ENCODE assay signal across 8 cellular contexts in genomic region chr10:7525314-7526016, GRCh38.
DNase-seq lines count a peak whose midpoint lies in the region; ATAC-seq, FAIRE-seq and TF ChIP-seq lines count a peak whose summit lies in the region.

No MANE protein-coding gene starts in this region.

- TF ChIP-seq CTCF in astrocyte (IDR thresholded peaks at IDR 0.05; ENCODE audit: insufficient read depth, low read depth, low read length) (peak; percentile 92), spleen (IDR thresholded peaks at IDR 0.05 in 8 of 11, conservative IDR thresholded peaks at IDR 0.05 in 3 of 11) (peak; percentile 53 to 92 (median 78))

- H3K27ac ChIP-seq in Karpas-422 (ENCODE audit: low read length) (peak overlapping the region; percentile 66), SJSA1 (no peak overlapping the region), astrocyte (ENCODE audit: low read depth, low read length) (no peak overlapping the region), spleen (no peak overlapping the region)

- no peak for TF ChIP-seq POLR2A in spleen (IDR thresholded peaks at IDR 0.05)

- WGBS in spleen, 5 donors, result 45 to 48% (median 46%) methylated on average over 16 of the region's 16 CpGs

- intact Hi-C loops in spleen (cut with DNase I; ENCODE audit: low total_unique reads), result loop anchor here (1.0 to 10.0 kb wide), 2 partner anchors 162 to 1779 kb away; no protein-coding TSS in a partner anchor

- H3K4me2 ChIP-seq in Karpas-422 (ENCODE audit: low read depth, low read length, poor library complexity, severe bottlenecking) (peak overlapping the region; percentile 72), astrocyte (ENCODE audit: low read length) (no peak overlapping the region)

- H2AFZ ChIP-seq in Karpas-422 (ENCODE audit: low read length) (peak overlapping the region; percentile 88), astrocyte (ENCODE audit: low read depth, low read length) (no peak overlapping the region)

- H3K4me1 ChIP-seq in Karpas-422 (ENCODE audit: low read length) (peaks cover 39% of the 10 kb centered on the region), SJSA1 (replicated peaks) (no peaks in the 10 kb centered on the region), astrocyte (ENCODE audit: insufficient read depth, low read length) (no peaks in the 10 kb centered on the region), spleen (peaks cover 0 to 11% (median 0%) of the 10 kb centered on the region in 6 donors)

- H3K36me3 Mint-ChIP-seq in astrocyte (ENCODE audit: low read depth, unreplicated experiment), result no peaks in the 10 kb centered on the region

- H4K20me1 ChIP-seq in Karpas-422 (ENCODE audit: insufficient read depth, low read depth, low read length) (no peaks in the 10 kb centered on the region), astrocyte (ENCODE audit: insufficient read depth, low read length) (no peaks in the 10 kb centered on the region)

- H3K27me3 Mint-ChIP-seq in astrocyte (ENCODE audit: low read depth, unreplicated experiment), result peaks cover 26% of the 10 kb centered on the region

- DNase-seq in GM04504 (ENCODE audit: low read depth), result peak; percentile 51
- DNase-seq in Karpas-422, result peak; percentile 94
- DNase-seq in SJSA1 (ENCODE audit: low read depth in 1 of 2, low spot score in 2 of 2), result peak; percentile 63 to 74
- DNase-seq in astrocyte (ENCODE audit: low read depth), result peak; percentile 27
- peak; percentile 69 for DNase-seq in hepatic stellate cell (ENCODE audit: low spot score)
- DNase-seq in spleen, result no peak

- no peaks in the 10 kb centered on the region; the same call in 1 of the 2 replicates for H3K9me3 ChIP-seq in Karpas-422 (ENCODE audit: low read length)
- H3K9me3 ChIP-seq in SJSA1 (replicated peaks), result no peaks in the 10 kb centered on the region
- H3K9me3 ChIP-seq in astrocyte (ENCODE audit: insufficient read depth, low read depth, low read length), result no peaks in the 10 kb centered on the region
- H3K9me3 ChIP-seq in spleen, result no peaks in the 10 kb centered on the region

- ATAC-seq in GM21619 (IDR thresholded peaks at IDR 0.05; ENCODE audit: unreplicated experiment) (peak; percentile 59), HG02973 (IDR thresholded peaks at IDR 0.05; ENCODE audit: unreplicated experiment) (no peak)

- H3K36me3 ChIP-seq in Karpas-422 (ENCODE audit: insufficient read depth, low read length) (no peaks in the 10 kb centered on the region), SJSA1 (no peaks in the 10 kb centered on the region), astrocyte (ENCODE audit: insufficient read depth, low read length) (no peaks in the 10 kb centered on the region), spleen (no peaks in the 10 kb centered on the region)

- no peak overlapping the region for H3K4me3 Mint-ChIP-seq in astrocyte (ENCODE audit: unreplicated experiment)

- H3K9me3 Mint-ChIP-seq in astrocyte (ENCODE audit: unreplicated experiment), result no peaks in the 10 kb centered on the region

- H3K4me3 ChIP-seq in Karpas-422 (ENCODE audit: low read length) (peak overlapping the region; percentile 56), SJSA1 (no peak overlapping the region), astrocyte (ENCODE audit: insufficient read depth, low read depth, low read length) (no peak overlapping the region), spleen (no peak overlapping the region)

- H3K79me2 ChIP-seq in Karpas-422 (ENCODE audit: low read length) (no peaks in the 10 kb centered on the region), astrocyte (ENCODE audit: insufficient read depth, low read length) (no peaks in the 10 kb centered on the region)

- H3K9me2 ChIP-seq in Karpas-422 (replicated peaks; ENCODE audit: insufficient read depth, low read length), result no peaks in the 10 kb centered on the region

- no peak overlapping the region for H3K27ac Mint-ChIP-seq in astrocyte (ENCODE audit: unreplicated experiment)

- no peaks in the 10 kb centered on the region for H3K27me3 ChIP-seq in Karpas-422 (ENCODE audit: low read length)
- H3K27me3 ChIP-seq in SJSA1 (replicated peaks), result peaks cover 13% of the 10 kb centered on the region
- peaks cover 18% of the 10 kb centered on the region for H3K27me3 ChIP-seq in astrocyte (ENCODE audit: insufficient read depth, low read length)
- peaks cover 0 to 49% (median 8%) of the 10 kb centered on the region in 7 donors for H3K27me3 ChIP-seq in spleen (replicated peaks in 1 of 7)

- no peaks in the 10 kb centered on the region for H3K4me1 Mint-ChIP-seq in astrocyte (ENCODE audit: low read depth, unreplicated experiment)

- FAIRE-seq in astrocyte (lab: Jason Lieb, UNC), result peak; percentile 97

- H3K9ac ChIP-seq in Karpas-422 (ENCODE audit: low read length), result peak overlapping the region; percentile 58
- no peak overlapping the region for H3K9ac ChIP-seq in astrocyte (ENCODE audit: low read length)
